ENCODE assay signal across 13 cellular contexts in the genomic region with DNA sequence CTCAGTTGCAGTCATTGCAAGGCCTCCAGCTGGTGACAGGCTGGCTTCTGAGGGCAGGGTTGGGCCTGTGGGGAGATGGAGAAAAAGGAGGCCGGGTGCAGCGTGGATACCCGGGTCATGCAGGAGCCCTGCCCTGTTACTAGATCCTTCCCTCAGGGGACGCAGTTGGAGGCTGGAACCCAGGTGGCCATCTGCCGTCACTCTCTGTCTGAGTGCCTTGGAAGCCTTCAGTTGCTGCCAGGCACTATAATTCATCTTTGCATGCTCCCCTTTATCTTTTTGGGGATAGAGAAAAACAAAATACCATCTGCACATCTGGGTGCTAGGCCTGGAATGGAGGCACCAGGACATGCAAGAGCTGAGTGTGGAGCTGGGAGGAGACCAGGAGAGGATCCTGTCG.
A peak's percentile ranks its signal among the peaks of the same experiment; 100 is the strongest.
DNase-seq lines count a peak whose midpoint lies in the region; ATAC-seq, FAIRE-seq and TF ChIP-seq lines count a peak whose summit lies in the region.
"Had no signal": no experiment of that assay in that cellular context is flagged by ENCODE, and none has a peak within 500 bp of the region (broad histone marks: within the 10 kb centered on the region; RNA-seq: fewer than 3 reads in every experiment).

No MANE protein-coding gene starts in this region.

- POLR2A ChIA-PET in H1 (lab: Charles Lee; ENCODE audit: partially characterized antibody): no interaction called here

- H3K4ac ChIP-seq in H1 (replicated peaks; ENCODE audit: insufficient read length, low read depth, low read length) (no peak overlapping the region), neuronal stem cell (ENCODE audit: low read length) (peak overlapping the region; percentile 60)

- WGBS in H1 (ENCODE audit: extremely low coverage in 1 of 2, insufficient coverage in 1 of 2, insufficient read length in 1 of 2, insufficient replicate concordance in 2 of 2, low coverage in 1 of 2, low lambda C conversion rate in 2 of 2, missing lambda C conversion rate in 1 of 2), 2 experiments: 94% methylated on average over 6 of the region's 6 CpGs; no CpG with 5 or more reads in 1 of the 2 experiments
- WGBS in neuronal stem cell (ENCODE audit: extremely low coverage in 2 of 2, insufficient read length in 2 of 2, insufficient replicate concordance in 1 of 2), 2 donors: no CpG with 5 or more reads among the region's 6 CpGs

- no peak for FAIRE-seq in H1 (lab: Jason Lieb, UNC)
- FAIRE-seq: GM12878 had no signal

- H3K79me2 ChIP-seq in H1 (ENCODE audit: control insufficient read depth in 1 of 2, insufficient read depth in 2 of 2, low read length in 2 of 2): no peaks in the 10 kb centered on the region

- TF ChIP-seq POLR2A in H1 (IDR thresholded peaks at IDR 0.05; ENCODE audit: control extremely low read depth in 1 of 2, low read depth in 2 of 2, low read length in 2 of 2): no peak

- H3K9ac ChIP-seq in H1 (replicated peaks in 1 of 4; ENCODE audit: extremely low read depth in 1 of 4, low read depth in 3 of 4, low read length in 3 of 4) (no peak overlapping the region), neuronal stem cell (ENCODE audit: low read depth, low read length, poor library complexity) (no peak overlapping the region)
- H3K9ac ChIP-seq: KMS-11 had no signal

- no peak overlapping the region for H4K5ac ChIP-seq in H1 (ENCODE audit: insufficient read length, low read depth, low read length)

- no peak for ATAC-seq in GM19324 (IDR thresholded peaks at IDR 0.05; ENCODE audit: low FRiP score, unreplicated experiment)
- ATAC-seq in GM18907 (IDR thresholded peaks at IDR 0.05; ENCODE audit: unreplicated experiment): no peak
- ATAC-seq: GM12878 had no signal

- no peaks in the 10 kb centered on the region for H3K23me2 ChIP-seq in H1 (ENCODE audit: low read depth, low read length)

- H3K9me3 ChIP-seq in H1 (ENCODE audit: insufficient read depth in 2 of 2, low read depth in 1 of 2, low read length in 1 of 2) (no peaks in the 10 kb centered on the region), neuronal stem cell (replicated peaks in 1 of 2; ENCODE audit: control insufficient read depth in 2 of 2, insufficient read depth in 1 of 2, low read depth in 1 of 2, low read length in 2 of 2) (no peaks in the 10 kb centered on the region)
- H3K9me3 ChIP-seq: MG63 had no signal

- H2AK5ac ChIP-seq in H1 (ENCODE audit: low read depth, low read length): no peak overlapping the region
- H2AK5ac ChIP-seq in neuronal stem cell (ENCODE audit: low read depth, low read length): peak overlapping the region; percentile 83

- H4K20me1 ChIP-seq in H1 (replicated peaks in 1 of 2; ENCODE audit: control insufficient read depth in 1 of 2, insufficient read depth in 2 of 2, low read length in 2 of 2): no peaks in the 10 kb centered on the region

- no peak for TF ChIP-seq RAD21 in H1 (IDR thresholded peaks at IDR 0.05 in 1 of 2, conservative IDR thresholded peaks at IDR 0.05 in 1 of 2; ENCODE audit: low read depth in 2 of 2, low read length in 2 of 2)

- H3K4me1 ChIP-seq in H1 (replicated peaks in 1 of 4; ENCODE audit: control insufficient read depth in 3 of 4, insufficient read depth in 4 of 4, low read length in 3 of 4) (peaks cover 4 to 14% (median 9%) of the 10 kb centered on the region in 4 experiments), neuronal stem cell (ENCODE audit: control insufficient read depth in 2 of 2, insufficient read depth in 1 of 2, low read depth in 1 of 2, low read length in 2 of 2) (peaks cover 17 to 37% of the 10 kb centered on the region in 2 donors)

- H4K91ac ChIP-seq in H1 (replicated peaks; ENCODE audit: insufficient read length, low read length): no peak overlapping the region
- H4K91ac ChIP-seq in neuronal stem cell (ENCODE audit: low read depth, low read length, poor library complexity): peak overlapping the region; percentile 38

- no peak overlapping the region for H2BK5ac ChIP-seq in H1 (ENCODE audit: low read depth, low read length)
- peak overlapping the region; percentile 91 for H2BK5ac ChIP-seq in neuronal stem cell (ENCODE audit: low read length)

- CTCF ChIA-PET in H1 (lab: Charles Lee; ENCODE audit: partially characterized antibody): interaction anchor here (1.3 to 5.0 kb wide), 13 partner anchors 10 to 251 kb away, joined by 3 to 26 read pairs (median 5); no protein-coding TSS in a partner anchor

- no peak overlapping the region for H2AFZ ChIP-seq in H1 (ENCODE audit: low read length)
- H2AFZ ChIP-seq in neuronal stem cell (ENCODE audit: low read length): no peak overlapping the region

- H2BK120ac ChIP-seq in H1 (replicated peaks; ENCODE audit: low read depth, low read length) (no peak overlapping the region), neuronal stem cell (ENCODE audit: low read depth, low read length) (peak overlapping the region; percentile 35)

- H3K56ac ChIP-seq in H1 (replicated peaks; ENCODE audit: insufficient read length, low read depth, low read length): no peak overlapping the region

- no peak overlapping the region for H3K4me2 ChIP-seq in H1 (ENCODE audit: insufficient read depth in 1 of 2, low read depth in 2 of 2, low read length in 2 of 2)
- no peak overlapping the region for H3K4me2 ChIP-seq in neuronal stem cell (ENCODE audit: insufficient read depth, low read length, poor library complexity, severe bottlenecking)

- TF ChIP-seq CTCF in H1 (IDR thresholded peaks at IDR 0.05; ENCODE audit: control extremely low read depth in 1 of 3, insufficient read depth in 1 of 3, low read depth in 1 of 3, low read length in 3 of 3): no peak

- H3K27me3 ChIP-seq in H1 (replicated peaks in 1 of 4; ENCODE audit: control insufficient read depth in 3 of 4, extremely low read depth in 1 of 4, insufficient read depth in 3 of 4, low read length in 3 of 4): no peaks in the 10 kb centered on the region
- no peaks in the 10 kb centered on the region for H3K27me3 ChIP-seq in neuronal stem cell (ENCODE audit: control insufficient read depth in 3 of 3, insufficient read depth in 3 of 3, low read depth in 1 of 3, low read length in 3 of 3)
- H3K27me3 ChIP-seq: MG63 had no signal

- 0 out of 2 replicates have a peak overlapping the region, but pooled peaks have one; percentile 32 for H2BK20ac ChIP-seq in H1 (ENCODE audit: low read length)

- H3K36me3 ChIP-seq in H1 (ENCODE audit: control insufficient read depth in 2 of 4, insufficient read depth in 4 of 4, low read length in 3 of 4) (no peaks in the 10 kb centered on the region), neuronal stem cell (replicated peaks in 1 of 2; ENCODE audit: control insufficient read depth in 2 of 2, insufficient read depth in 2 of 2, low read length in 2 of 2) (peaks cover 4 to 18% of the 10 kb centered on the region in 2 donors)
- H3K36me3 ChIP-seq: MG63 had no signal

- DNase-seq in DMS 273 (lab: John Stamatoyannopoulos, UW; ENCODE audit: unreplicated experiment) (peak; percentile 82), NCI-H1694 (lab: John Stamatoyannopoulos, UW) (peak; percentile 69), H1 (ENCODE audit: low read depth in 1 of 2, low spot score in 2 of 2) (no peak), neuronal stem cell (ENCODE audit: low spot score) (no peak), HuH-7.5 (ENCODE audit: low spot score) (no peak)
- DNase-seq: AML-193; CD4-positive, CD25-positive, alpha-beta regulatory T cell; MG63; NCI-H1930 had no signal

- H4K8ac ChIP-seq in H1 (ENCODE audit: extremely low read depth, insufficient read depth, low read length) (no peak overlapping the region), neuronal stem cell (ENCODE audit: low read depth, low read length) (no peak overlapping the region)

- H3K18ac ChIP-seq in H1 (ENCODE audit: extremely low read depth, low read length) (0 out of 2 replicates have a peak overlapping the region, but pooled peaks have one; percentile 32), neuronal stem cell (ENCODE audit: low read length) (peak overlapping the region; percentile 91)

- H2BK15ac ChIP-seq in H1 (ENCODE audit: low read length) (no peak overlapping the region), neuronal stem cell (ENCODE audit: low read length) (peak overlapping the region; percentile 78)

- no peak for TF ChIP-seq EP300 in H1 (IDR thresholded peaks at IDR 0.05; ENCODE audit: borderline replicate concordance in 1 of 2, low read depth in 2 of 2, low read length in 2 of 2)

- H3K79me1 ChIP-seq in H1 (ENCODE audit: low read depth, low read length): no peaks in the 10 kb centered on the region
- no peaks in the 10 kb centered on the region for H3K79me1 ChIP-seq in neuronal stem cell (ENCODE audit: low read depth, low read length)

- H3K14ac ChIP-seq in H1 (ENCODE audit: insufficient read length) (no peak overlapping the region), neuronal stem cell (ENCODE audit: low read length) (peak overlapping the region; percentile 25)

- H3K23ac ChIP-seq in H1 (ENCODE audit: insufficient read length): no peak overlapping the region
- H3K23ac ChIP-seq in neuronal stem cell (ENCODE audit: low read depth, low read length, poor library complexity): peak overlapping the region; percentile 3

- no peak overlapping the region for H3K4me3 ChIP-seq in H1 (ENCODE audit: extremely low read depth in 1 of 4, insufficient read depth in 2 of 4, low read depth in 3 of 4, low read length in 4 of 4)
- H3K4me3 ChIP-seq in neuronal stem cell (ENCODE audit: low read length in 2 of 2): no peak overlapping the region
- H3K4me3 ChIP-seq: GM12878, MG63 had no signal

- H3K27ac ChIP-seq in H1 (ENCODE audit: low read depth, low read length): no peak overlapping the region
- no peak overlapping the region for H3K27ac ChIP-seq in neuronal stem cell (replicated peaks; ENCODE audit: low read length)
- H3K27ac ChIP-seq: KMS-11 had no signal

- H2BK12ac ChIP-seq in H1 (ENCODE audit: low read depth, low read length): 0 out of 2 replicates have a peak overlapping the region, but pooled peaks have one; percentile 39
- peak overlapping the region; percentile 31 for H2BK12ac ChIP-seq in neuronal stem cell (ENCODE audit: low read length)

TF ChIP-seq in H1, 55 proteins besides CTCF, POLR2A, EP300 and RAD21 (continues in another document):
- TF ChIP-seq RXRA (IDR thresholded peaks at IDR 0.05; ENCODE audit: insufficient read depth, low read depth, low read length): no peak
- TF ChIP-seq PHF8 (conservative IDR thresholded peaks at IDR 0.05; ENCODE audit: low read depth, low read length): no peak
- no peak for TF ChIP-seq BRCA1 (IDR thresholded peaks at IDR 0.05; ENCODE audit: low read depth, low read length)
- TF ChIP-seq POU5F1 (IDR thresholded peaks at IDR 0.05; ENCODE audit: low read depth, low read length): no peak
- TF ChIP-seq CREB1 (IDR thresholded peaks at IDR 0.05): no peak
- no peak for TF ChIP-seq SP1 (IDR thresholded peaks at IDR 0.05; ENCODE audit: low read depth, low read length)
- TF ChIP-seq FOSL1 (IDR thresholded peaks at IDR 0.05; ENCODE audit: insufficient read depth, low read depth, low read length): no peak
- TF ChIP-seq HDAC2 (IDR thresholded peaks at IDR 0.05; ENCODE audit: borderline replicate concordance in 1 of 2, low read depth in 2 of 2, low read length in 2 of 2): no peak
- TF ChIP-seq, protein P1, sequence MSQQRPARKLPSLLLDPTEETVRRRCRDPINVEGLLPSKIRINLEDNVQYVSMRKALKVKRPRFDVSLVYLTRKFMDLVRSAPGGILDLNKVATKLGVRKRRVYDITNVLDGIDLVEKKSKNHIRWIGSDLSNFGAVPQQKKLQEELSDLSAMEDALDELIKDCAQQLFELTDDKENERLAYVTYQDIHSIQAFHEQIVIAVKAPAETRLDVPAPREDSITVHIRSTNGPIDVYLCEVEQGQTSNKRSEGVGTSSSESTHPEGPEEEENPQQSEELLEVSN (IDR thresholded peaks at IDR 0.05): no peak

Comparison
In these comparisons a context has a peak if more than half of its experiments do, and no peak if none do; other contexts are left out.
1. DNase-seq: peak in DMS 273 (single experiment) and NCI-H1694 (single experiment); none in H1 (0 of 2), neuronal stem cell (single experiment) and HuH-7.5 (single experiment).